ENCODE assay signal across 16 cellular contexts in the genomic region with DNA sequence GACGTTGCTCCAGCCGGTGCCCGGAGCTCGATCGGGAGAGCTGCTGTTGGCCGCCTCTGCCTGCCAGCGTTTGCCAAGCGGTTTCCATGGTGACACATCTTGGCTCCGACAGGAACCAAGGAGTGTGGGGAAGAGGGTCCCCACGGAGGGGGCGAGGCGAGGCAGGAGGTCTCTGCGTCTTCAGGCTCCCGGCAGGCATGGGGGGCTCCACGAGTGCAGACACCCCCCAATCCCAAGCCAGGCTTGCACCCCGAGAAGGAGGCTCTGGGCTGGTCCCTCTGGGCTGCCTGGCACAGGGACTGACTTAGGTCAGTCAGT. TPM values are rescaled to one million over a fixed set of nuclear protein-coding genes. Genes with fewer than 3 reads are reported as not detected.
"Had no signal": no experiment of that assay in that cellular context is flagged by ENCODE, and none has a peak within 500 bp of the region (broad histone marks: within the 10 kb centered on the region; RNA-seq: fewer than 3 reads in every experiment).

No MANE protein-coding gene starts in this region.

RNA-seq across cellular contexts. Expression of a gene that starts 55.6 kb away (rescaled TPM):
- total RNA-seq: activated CD8-positive, alpha-beta T cell treated with anti-CD3 and anti-CD28 coated beads, Interleukin-2, amount 10 ng/mL, durations not matched to agents 7 days and 5 days; activated T-cell treated with anti-CD3 and anti-CD28 coated beads, Interleukin-2, amount 50 U/mL, for 4 hours; ascending aorta; cerebellum; epithelial cell of proximal tubule; fibroblast of lung; left ventricle myocardium inferior; mammary epithelial cell; myocyte; ovary; SJSA1; T-helper 2 cell treated with Interferon-gamma antibody and Interleukin-4, amounts not matched to agents 100 ng/mL and 5 ng/mL, for 36 hours; tibial nerve; vagina had no signal
- polyA plus RNA-seq: adipose tissue, fibroblast of lung, keratinocyte, mammary epithelial cell, ovary had no signal
